ENCODE assay signal across 1 cellular context in genomic region chr3:53881691-53882593, GRCh38.
A peak's percentile ranks its signal among the peaks of the same experiment; 100 is the strongest.
TF ChIP-seq lines count a peak whose summit lies in the region.

Gene ACTR8 (minus strand): TSS chr3:53882152. CDS start chr3:53882101, 51 bp downstream.

TF ChIP-seq in HEK293, 187 proteins besides CTCF, POLR2A, EP300 and RAD21 (continued from another document and continues in another):
- TF ChIP-seq PRDM10 (tag by site-specific recombination; IDR thresholded peaks at IDR 0.05) (peak; percentile 55), ZBTB20 (tag by site-specific recombination; IDR thresholded peaks at IDR 0.05) (peak; percentile 93), ZNF324 (tag by site-specific recombination; IDR thresholded peaks at IDR 0.05) (peak; percentile 74; the same call in 1 of the 2 replicates), ZBTB48 (tag by site-specific recombination; IDR thresholded peaks at IDR 0.05) (peak; percentile 78; the same call in 1 of the 2 replicates), ZBTB26 (tag by site-specific recombination; optimal IDR thresholded peaks at IDR 0.05) (peak; percentile 66), ZFP69B (tag by site-specific recombination; IDR thresholded peaks at IDR 0.05) (0 out of 2 replicates have a peak, but pooled peaks have one; percentile 30), ZNF600 (tag by site-specific recombination; IDR thresholded peaks at IDR 0.05) (peak; percentile 97), KLF10 (tag by site-specific recombination; IDR thresholded peaks at IDR 0.05) (no peak), ZSCAN30 (tag by site-specific recombination; IDR thresholded peaks at IDR 0.05) (peak; percentile 75; the same call in 1 of the 2 replicates), ZNF366 (tag by site-specific recombination; conservative IDR thresholded peaks at IDR 0.05) (0 out of 2 replicates have a peak, but pooled peaks have one; percentile 26), REST (tag by site-specific recombination; IDR thresholded peaks at IDR 0.05) (0 out of 2 replicates have a peak, but pooled peaks have one; percentile 34), PATZ1 (tag by site-specific recombination; IDR thresholded peaks at IDR 0.05) (peak; percentile 69; the same call in 1 of the 2 replicates), ZSCAN5A (tag by site-specific recombination; IDR thresholded peaks at IDR 0.05) (peak; percentile 74), ZNF341 (tag by site-specific recombination; IDR thresholded peaks at IDR 0.05; ENCODE audit: low read depth) (peak; percentile 62), ZNF132 (tag by site-specific recombination; IDR thresholded peaks at IDR 0.05; ENCODE audit: borderline replicate concordance) (no peak), KLF16 (tag by site-specific recombination; IDR thresholded peaks at IDR 0.05) (peak; percentile 92), BCL11B (tag by site-specific recombination; IDR thresholded peaks at IDR 0.05; ENCODE audit: low read depth) (no peak), ZIC2 (tag by site-specific recombination; IDR thresholded peaks at IDR 0.05) (peak; percentile 84), ZXDB (tag by site-specific recombination; IDR thresholded peaks at IDR 0.05) (peak; percentile 98), ZBTB8A (tag by site-specific recombination; IDR thresholded peaks at IDR 0.05) (peak; percentile 89), ZBTB21 (tag by site-specific recombination; IDR thresholded peaks at IDR 0.05) (peak; percentile 32; the same call in 1 of the 2 replicates), ZNF335 (tag by site-specific recombination; conservative IDR thresholded peaks at IDR 0.05) (peak; percentile 99), ZBTB10 (tag by site-specific recombination; IDR thresholded peaks at IDR 0.05) (peak; percentile 63), ZNF114 (tag by site-specific recombination; IDR thresholded peaks at IDR 0.05) (no peak), KLF8 (tag by site-specific recombination; IDR thresholded peaks at IDR 0.05) (peak; percentile 67; the same call in 1 of the 2 replicates), SP7 (tag by site-specific recombination; IDR thresholded peaks at IDR 0.05) (peak; percentile 71), ZNF488 (tag by site-specific recombination; IDR thresholded peaks at IDR 0.05) (no peak), SP3 (tag by site-specific recombination; IDR thresholded peaks at IDR 0.05) (peak; percentile 81), ZSCAN4 (tag by site-specific recombination; IDR thresholded peaks at IDR 0.05) (0 out of 2 replicates have a peak, but pooled peaks have one; percentile 22), ZNF76 (tag by site-specific recombination; IDR thresholded peaks at IDR 0.05; ENCODE audit: borderline replicate concordance, low read depth) (peak; percentile 87; the same call in 1 of the 2 replicates), GLIS2 (tag by site-specific recombination; IDR thresholded peaks at IDR 0.05) (peak; percentile 92), EGR2 (tag by site-specific recombination; IDR thresholded peaks at IDR 0.05; ENCODE audit: low read depth) (0 out of 2 replicates have a peak, but pooled peaks have one; percentile 9), ZNF214 (tag by site-specific recombination; IDR thresholded peaks at IDR 0.05; ENCODE audit: borderline replicate concordance) (no peak), ZNF146 (tag by site-specific recombination; IDR thresholded peaks at IDR 0.05) (no peak), ZNF561 (tag by site-specific recombination; IDR thresholded peaks at IDR 0.05; ENCODE audit: borderline replicate concordance) (peak; percentile 74; the same call in 1 of the 2 replicates), ZNF398 (tag by site-specific recombination; IDR thresholded peaks at IDR 0.05) (peak; percentile 93), KLF7 (tag by site-specific recombination; IDR thresholded peaks at IDR 0.05; ENCODE audit: borderline replicate concordance) (peak; percentile 25; the same call in 1 of the 2 replicates), ZNF184 (tag by site-specific recombination; IDR thresholded peaks at IDR 0.05) (no peak)
